9 cellular contexts compared by ENCODE assay signal in the genomic region with DNA sequence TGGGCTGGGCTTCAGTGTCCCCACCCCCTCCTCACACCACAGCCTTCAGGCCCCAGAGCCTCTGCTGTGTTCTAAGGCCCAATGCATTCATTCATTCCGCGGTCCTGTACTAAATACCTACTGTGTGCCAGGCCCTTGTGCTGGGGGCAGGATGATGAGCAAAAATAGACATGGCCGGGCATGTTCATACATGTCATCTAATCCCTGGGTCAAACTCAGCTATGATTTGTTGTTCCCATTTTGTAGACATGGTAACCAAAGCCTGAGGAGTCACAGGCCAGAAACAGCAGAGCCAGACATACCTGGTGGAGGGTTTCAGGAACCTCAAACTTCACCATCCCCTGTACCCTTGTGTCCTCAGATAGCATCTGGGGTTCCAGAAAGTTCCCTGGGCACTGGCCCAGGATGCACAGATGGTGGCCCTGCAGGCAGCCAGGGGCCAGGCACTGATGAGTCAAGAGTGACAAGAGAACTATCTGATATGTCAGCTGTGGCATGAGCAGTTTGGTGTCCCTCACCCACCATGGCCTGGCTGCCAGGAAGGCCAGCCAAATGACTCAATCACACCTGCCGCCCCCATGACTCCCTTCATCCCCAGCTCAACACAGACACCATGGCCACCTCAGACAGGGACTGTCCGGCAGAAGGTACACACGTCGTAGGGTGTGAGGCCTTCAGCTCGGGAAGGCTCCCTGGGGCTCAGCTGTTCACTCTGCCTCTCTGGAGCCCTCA. TPM values are rescaled to one million over a fixed set of nuclear protein-coding genes. Genes with fewer than 3 reads are reported as not detected.
A peak's percentile ranks its signal among the peaks of the same experiment; 100 is the strongest.
DNase-seq lines count a peak whose midpoint lies in the region; TF ChIP-seq lines count a peak whose summit lies in the region.
"Had no signal": no experiment of that assay in that cellular context is flagged by ENCODE, and none has a peak within 500 bp of the region (broad histone marks: within the 10 kb centered on the region; RNA-seq: fewer than 3 reads in every experiment).

No MANE protein-coding gene starts in this region.

- peak overlapping the region; percentile 69 for H3K27ac Mint-ChIP-seq in neural progenitor cell
- H3K27ac Mint-ChIP-seq in endothelial cell (ENCODE audit: unreplicated experiment): no peak overlapping the region

- no peaks in the 10 kb centered on the region for H3K4me1 ChIP-seq in neural progenitor cell

- H3K4me3 Mint-ChIP-seq in neural progenitor cell: no peak overlapping the region
- no peak overlapping the region for H3K4me3 Mint-ChIP-seq in endothelial cell (ENCODE audit: unreplicated experiment)

- in situ Hi-C loops in KBM-7 (cut with MboI; ENCODE audit: low pct_unique_long_range_greater_than_20kb, low sequenced_read_pairs): no loop called here

- peaks cover 49% of the 10 kb centered on the region for H3K27me3 ChIP-seq in neural progenitor cell

- H3K9me3 Mint-ChIP-seq in neural progenitor cell: no peaks in the 10 kb centered on the region
- no peaks in the 10 kb centered on the region for H3K9me3 Mint-ChIP-seq in endothelial cell (ENCODE audit: unreplicated experiment)

- H4K20me1 ChIP-seq in neural progenitor cell (ENCODE audit: low read depth): peaks cover 10% of the 10 kb centered on the region

- H2AFZ ChIP-seq in neural progenitor cell (replicated peaks): no peak overlapping the region

- H3K79me2 ChIP-seq in neural progenitor cell (ENCODE audit: low read depth): peaks cover under 1% of the 10 kb centered on the region

- TF ChIP-seq CTCF in neural progenitor cell (IDR thresholded peaks at IDR 0.05) (no peak), endothelial cell (IDR thresholded peaks at IDR 0.05; ENCODE audit: unreplicated experiment) (no peak)

- DNase-seq in EH (ENCODE audit: low read depth): peak; percentile 62
- DNase-seq in KBM-7: peak; percentile 41
- peak in 2 of 61 donors; percentile 12 to 22 for DNase-seq in caudate nucleus (lab: John Stamatoyannopoulos, UW)
- no peak for DNase-seq in neural progenitor cell (ENCODE audit: low spot score)
- DNase-seq in mesenteric fat pad (ENCODE audit: low spot score): no peak
- DNase-seq in stimulated activated CD4-positive, alpha-beta T cell treated with anti-CD3 and anti-CD28 coated beads, Interleukin-1b, Interleukin-23, amount 100 ng/mL, for 48 hours: no peak
- DNase-seq in NCI-H510A (lab: John Stamatoyannopoulos, UW): no peak
- no peak for DNase-seq in endothelial cell (ENCODE audit: low spot score)
- DNase-seq: NCI-H1105 had no signal

- no peak overlapping the region for H3K9ac ChIP-seq in neural progenitor cell

- H3K4me3 ChIP-seq in neural progenitor cell: no peak overlapping the region

- no peaks in the 10 kb centered on the region for H3K9me3 ChIP-seq in neural progenitor cell (ENCODE audit: low read depth)

- H3K36me3 Mint-ChIP-seq in neural progenitor cell (no peaks in the 10 kb centered on the region), endothelial cell (ENCODE audit: low read depth, unreplicated experiment) (peaks cover 8% of the 10 kb centered on the region)

- no peaks in the 10 kb centered on the region for H3K36me3 ChIP-seq in neural progenitor cell

- peaks cover 12% of the 10 kb centered on the region for H3F3A ChIP-seq in neural progenitor cell (ENCODE audit: low read depth)

- peaks cover 32% of the 10 kb centered on the region for H3K4me1 Mint-ChIP-seq in neural progenitor cell
- H3K4me1 Mint-ChIP-seq in endothelial cell (ENCODE audit: unreplicated experiment): peaks cover 6% of the 10 kb centered on the region

- H3K27ac ChIP-seq in caudate nucleus (ENCODE audit: low read depth, low read length): peak overlapping the region; percentile 24
- no peak overlapping the region for H3K27ac ChIP-seq in neural progenitor cell

- H3K27me3 Mint-ChIP-seq in neural progenitor cell (ENCODE audit: insufficient read depth, low read depth): peaks cover 39% of the 10 kb centered on the region
- peaks cover 20% of the 10 kb centered on the region for H3K27me3 Mint-ChIP-seq in endothelial cell (ENCODE audit: unreplicated experiment)

- no peak overlapping the region for H3K4me2 ChIP-seq in neural progenitor cell

RNA-seq across cellular contexts. Expression of a gene that starts 2.7 kb away (rescaled TPM):
- 0.12 and 0.24 TPM in 2 replicates for total RNA-seq in neural progenitor cell (ENCODE audit: low replicate concordance)
- total RNA-seq in mesenteric fat pad: 3.4 TPM
- not detected for total RNA-seq in endothelial cell (ENCODE audit: unreplicated experiment)

RNA-seq across cellular contexts. Expression of a gene that starts 6.1 kb away (rescaled TPM):
- 55.5 and 76.0 TPM in 2 replicates for total RNA-seq in neural progenitor cell (ENCODE audit: low replicate concordance)
- total RNA-seq in mesenteric fat pad: 63.1 TPM
- 38.8 TPM for total RNA-seq in endothelial cell (ENCODE audit: unreplicated experiment)

RNA-seq across cellular contexts. Expression of a gene that starts 7.2 kb away (rescaled TPM):
- 11.1 and 20.9 TPM in 2 replicates for total RNA-seq in neural progenitor cell (ENCODE audit: low replicate concordance)
- total RNA-seq in mesenteric fat pad: 47.6 TPM
- 26.7 TPM for total RNA-seq in endothelial cell (ENCODE audit: unreplicated experiment)

RNA-seq across cellular contexts. Expression of a gene that starts 9.4 kb away (rescaled TPM):
- total RNA-seq in neural progenitor cell (ENCODE audit: low replicate concordance): not detected in 2 replicates
- not detected for total RNA-seq in mesenteric fat pad
- not detected for total RNA-seq in endothelial cell (ENCODE audit: unreplicated experiment)

RNA-seq across cellular contexts. Expression of a gene that starts 33.0 kb away (rescaled TPM):
- 5.7 and 13.4 TPM in 2 replicates for total RNA-seq in neural progenitor cell (ENCODE audit: low replicate concordance)
- 0.55 TPM for total RNA-seq in mesenteric fat pad
- 2.5 TPM for total RNA-seq in endothelial cell (ENCODE audit: unreplicated experiment)

Comparison
In these comparisons a context has a peak if more than half of its experiments do, and no peak if none do; other contexts are left out.
1. DNase-seq: peak in EH (single experiment) and KBM-7 (single experiment); none in neural progenitor cell (single experiment), mesenteric fat pad (single experiment), stimulated activated CD4-positive, alpha-beta T cell treated with anti-CD3 and anti-CD28 coated beads, Interleukin-1b, Interleukin-23, amount 100 ng/mL, for 48 hours (single experiment), NCI-H510A (single experiment) and endothelial cell (single experiment).